In genomic region chr13:101529419-101529818, GRCh38 we compare ENCODE assay signal across 11 cellular contexts.
A peak's percentile ranks its signal among the peaks of the same experiment; 100 is the strongest.
DNase-seq lines count a peak whose midpoint lies in the region; ATAC-seq, FAIRE-seq and TF ChIP-seq lines count a peak whose summit lies in the region.
"Had no signal": no experiment of that assay in that cellular context is flagged by ENCODE, and none has a peak within 500 bp of the region (broad histone marks: within the 10 kb centered on the region; RNA-seq: fewer than 3 reads in every experiment).

No MANE protein-coding gene starts in this region.

- peak overlapping the region; percentile 39 for H2AFZ ChIP-seq in endothelial cell of umbilical vein (ENCODE audit: low read depth, low read length)

- peaks cover 2% of the 10 kb centered on the region for H3K4me1 Mint-ChIP-seq in activated naive CD4-positive, alpha-beta T cell treated with anti-CD3 and anti-CD28 coated beads for 36 hours (ENCODE audit: low read depth)
- no peaks in the 10 kb centered on the region for H3K4me1 Mint-ChIP-seq in stimulated activated naive CD8-positive, alpha-beta T cell treated with anti-CD3 and anti-CD28 coated beads, Interleukin-15, amount 100 ng/mL, for 72 hours
- H3K4me1 Mint-ChIP-seq in endodermal cell = peaks cover 7% of the 10 kb centered on the region
- H3K4me1 Mint-ChIP-seq in CD14-positive monocyte = no peaks in the 10 kb centered on the region

- TF ChIP-seq CTCF in endothelial cell of umbilical vein (IDR thresholded peaks at IDR 0.05; ENCODE audit: extremely low read depth in 1 of 2, insufficient read depth in 1 of 2, low read depth in 1 of 2, low read length in 2 of 2) (no peak), endodermal cell (conservative IDR thresholded peaks at IDR 0.05) (no peak), CD14-positive monocyte (IDR thresholded peaks at IDR 0.05) (no peak)

- H3K27ac ChIP-seq in endothelial cell of umbilical vein (ENCODE audit: insufficient read depth, low read depth, low read length) = no peak overlapping the region
- H3K27ac ChIP-seq in endodermal cell (ENCODE audit: low read depth, low read length) = no peak overlapping the region
- H3K27ac ChIP-seq: heart right ventricle, RWPE1 had no signal

- H3K9me1 ChIP-seq in endothelial cell of umbilical vein (replicated peaks; ENCODE audit: control insufficient read depth, extremely low read depth, insufficient read depth, low read length) = no peaks in the 10 kb centered on the region

- peak; percentile 42 for DNase-seq in activated naive CD4-positive, alpha-beta T cell treated with anti-CD3 and anti-CD28 coated beads for 36 hours
- no peak for DNase-seq in activated naive CD4-positive, alpha-beta T cell treated with anti-CD3 and anti-CD28 coated beads, Interleukin-2, amount 50 U/mL, for 16 hours
- DNase-seq in HK-2 (ENCODE audit: unreplicated experiment) (peak; percentile 5), endothelial cell of umbilical vein (ENCODE audit: low read depth, low spot score) (no peak), endodermal cell (no peak), CD14-positive monocyte (ENCODE audit: low spot score) (no peak), NCI-H1105 (lab: John Stamatoyannopoulos, UW) (no peak)
- DNase-seq in stimulated activated naive CD8-positive, alpha-beta T cell treated with anti-CD3 and anti-CD28 coated beads, Interleukin-15, amount 100 ng/mL, for 72 hours = peak in 1 of 2 donors; percentile 14
- DNase-seq: heart right ventricle had no signal

- FAIRE-seq in endothelial cell of umbilical vein (lab: Jason Lieb, UNC) = no peak

- H3K4me3 ChIP-seq in endothelial cell of umbilical vein (replicated peaks in 1 of 3; ENCODE audit: insufficient read depth in 1 of 3, low read depth in 1 of 3, low read length in 3 of 3) = no peak overlapping the region
- H3K4me3 ChIP-seq in endodermal cell (ENCODE audit: low read length) = no peak overlapping the region
- H3K4me3 ChIP-seq: heart right ventricle had no signal

- peaks cover 10% of the 10 kb centered on the region for H3K27me3 Mint-ChIP-seq in activated naive CD4-positive, alpha-beta T cell treated with anti-CD3 and anti-CD28 coated beads for 36 hours (ENCODE audit: low read depth)
- H3K27me3 Mint-ChIP-seq in stimulated activated naive CD8-positive, alpha-beta T cell treated with anti-CD3 and anti-CD28 coated beads, Interleukin-15, amount 100 ng/mL, for 72 hours = peaks cover 16% of the 10 kb centered on the region
- no peaks in the 10 kb centered on the region for H3K27me3 Mint-ChIP-seq in endodermal cell (ENCODE audit: insufficient read depth)
- H3K27me3 Mint-ChIP-seq in CD14-positive monocyte (ENCODE audit: low read depth in 3 of 3) = peaks cover 0 to 2% (median 0%) of the 10 kb centered on the region in 3 donors

- H3K4me1 ChIP-seq in endothelial cell of umbilical vein (ENCODE audit: control insufficient read depth, extremely low read depth, insufficient read depth, low read length) (peaks cover 20% of the 10 kb centered on the region), endodermal cell (ENCODE audit: control insufficient read depth, insufficient read depth, low read length) (peaks cover 3% of the 10 kb centered on the region)
- H3K4me1 ChIP-seq: heart right ventricle had no signal

- BruUV-seq in endothelial cell of umbilical vein (replicated peaks; lab: Mats Ljungman, UMichigan) = no TSS peak

- ATAC-seq in stimulated activated naive CD8-positive, alpha-beta T cell treated with anti-CD3 and anti-CD28 coated beads, Interleukin-15, amount 100 ng/mL, for 72 hours = peak; percentile 49

- 61% methylated on average over 4 of the region's 4 CpGs for WGBS in endodermal cell (ENCODE audit: insufficient coverage in 1 of 2, insufficient read length in 1 of 2), 2 experiments

- H3K4me2 ChIP-seq in endothelial cell of umbilical vein (ENCODE audit: insufficient read depth, low read length) = no peak overlapping the region

- H3K36me3 ChIP-seq in endothelial cell of umbilical vein (ENCODE audit: control insufficient read depth in 2 of 2, extremely low read depth in 1 of 2, insufficient read depth in 2 of 2, low read length in 2 of 2) = no peaks in the 10 kb centered on the region
- H3K36me3 ChIP-seq in endodermal cell (ENCODE audit: control insufficient read depth, insufficient read depth, low read length) = no peaks in the 10 kb centered on the region
- H3K36me3 ChIP-seq: heart right ventricle had no signal

- dilution Hi-C loops in endothelial cell of umbilical vein (cut with MboI; ENCODE audit: extremely low pct_ligation_motif_present, low sequenced_read_pairs) = no loop called here

- POLR2A ChIA-PET in endothelial cell of umbilical vein (lab: Charles Lee) = no interaction called here

- no peaks in the 10 kb centered on the region for H3K79me2 ChIP-seq in endothelial cell of umbilical vein (ENCODE audit: control insufficient read depth, insufficient read depth, low read length)

- intact Hi-C loops in activated naive CD4-positive, alpha-beta T cell treated with anti-CD3 and anti-CD28 coated beads for 36 hours (cut with micrococcal nuclease) = no loop called here
- intact Hi-C loops in endothelial cell of umbilical vein (cut with micrococcal nuclease) = no loop called here
- intact Hi-C loops in CD14-positive monocyte (cut with micrococcal nuclease) = no loop called here

- H3K27me3 ChIP-seq in endothelial cell of umbilical vein (ENCODE audit: control insufficient read depth in 2 of 2, insufficient read depth in 2 of 2, low read length in 2 of 2) (no peaks in the 10 kb centered on the region), endodermal cell (ENCODE audit: control insufficient read depth, insufficient read depth, low read length, poor library complexity, severe bottlenecking) (no peaks in the 10 kb centered on the region)
- H3K27me3 ChIP-seq: heart right ventricle had no signal

- H3K27ac Mint-ChIP-seq in activated naive CD4-positive, alpha-beta T cell treated with anti-CD3 and anti-CD28 coated beads for 36 hours = no peak overlapping the region
- H3K27ac Mint-ChIP-seq in stimulated activated naive CD8-positive, alpha-beta T cell treated with anti-CD3 and anti-CD28 coated beads, Interleukin-15, amount 100 ng/mL, for 72 hours = no peak overlapping the region
- H3K27ac Mint-ChIP-seq in endodermal cell (no peak overlapping the region), CD14-positive monocyte (no peak overlapping the region)
- H3K27ac Mint-ChIP-seq: CD4-positive, alpha-beta memory T cell had no signal

- H3K36me3 Mint-ChIP-seq in activated naive CD4-positive, alpha-beta T cell treated with anti-CD3 and anti-CD28 coated beads for 36 hours (ENCODE audit: low read depth) = no peaks in the 10 kb centered on the region
- H3K36me3 Mint-ChIP-seq in endodermal cell (ENCODE audit: low read depth) (no peaks in the 10 kb centered on the region), CD14-positive monocyte (no peaks in the 10 kb centered on the region)
- H3K36me3 Mint-ChIP-seq: CD4-positive, alpha-beta memory T cell had no signal

- H3K9me3 Mint-ChIP-seq in activated naive CD4-positive, alpha-beta T cell treated with anti-CD3 and anti-CD28 coated beads for 36 hours = no peaks in the 10 kb centered on the region
- H3K9me3 Mint-ChIP-seq in stimulated activated naive CD8-positive, alpha-beta T cell treated with anti-CD3 and anti-CD28 coated beads, Interleukin-15, amount 100 ng/mL, for 72 hours = peaks cover 0 to 4% of the 10 kb centered on the region in 2 donors
- no peaks in the 10 kb centered on the region for H3K9me3 Mint-ChIP-seq in endodermal cell
- peaks cover 0 to 2% (median 0%) of the 10 kb centered on the region in 7 donors for H3K9me3 Mint-ChIP-seq in CD14-positive monocyte

- no peak overlapping the region for H3K9ac ChIP-seq in endothelial cell of umbilical vein (replicated peaks; ENCODE audit: extremely low read depth, insufficient read depth, low read length)
- H3K9ac ChIP-seq in endodermal cell (ENCODE audit: extremely low read depth, low read length, poor library complexity, severe bottlenecking) = no peak overlapping the region

- no peak for TF ChIP-seq POLR2A in endothelial cell of umbilical vein (IDR thresholded peaks at IDR 0.05; ENCODE audit: low read depth, low read length)

- CTCF ChIA-PET in activated naive CD4-positive, alpha-beta T cell treated with anti-CD3 and anti-CD28 coated beads for 36 hours (lab: Charles Lee) = interaction anchor here (0.6 kb wide), 1 partner anchor 1783 kb away, joined by 5 read pairs; no protein-coding TSS in a partner anchor
- CTCF ChIA-PET in endothelial cell of umbilical vein (lab: Charles Lee) = no interaction called here

- H3K4me3 Mint-ChIP-seq in activated naive CD4-positive, alpha-beta T cell treated with anti-CD3 and anti-CD28 coated beads for 36 hours = no peak overlapping the region
- no peak overlapping the region for H3K4me3 Mint-ChIP-seq in stimulated activated naive CD8-positive, alpha-beta T cell treated with anti-CD3 and anti-CD28 coated beads, Interleukin-15, amount 100 ng/mL, for 72 hours
- H3K4me3 Mint-ChIP-seq in endodermal cell (no peak overlapping the region), CD14-positive monocyte (no peak overlapping the region)
- H3K4me3 Mint-ChIP-seq: CD4-positive, alpha-beta memory T cell had no signal

- no peaks in the 10 kb centered on the region for H3K9me3 ChIP-seq in endothelial cell of umbilical vein (replicated peaks; ENCODE audit: control insufficient read depth, insufficient read depth, low read length)
- H3K9me3 ChIP-seq in endodermal cell (ENCODE audit: control insufficient read depth, low read length) = no peaks in the 10 kb centered on the region
- H3K9me3 ChIP-seq: heart right ventricle had no signal

- no peaks in the 10 kb centered on the region for H4K20me1 ChIP-seq in endothelial cell of umbilical vein (replicated peaks; ENCODE audit: control insufficient read depth, extremely low read depth, insufficient read depth, low read length)

TF ChIP-seq in endothelial cell of umbilical vein, 7 proteins besides CTCF, POLR2A, EP300 and RAD21:
- no peak for TF ChIP-seq GATA2 (IDR thresholded peaks at IDR 0.05; ENCODE audit: insufficient read depth, insufficient read length, low read depth, low read length)
- no peak for TF ChIP-seq MYC (IDR thresholded peaks at IDR 0.05; ENCODE audit: low read depth, low read length)
- TF ChIP-seq FOS (IDR thresholded peaks at IDR 0.05; ENCODE audit: borderline replicate concordance, insufficient read depth, low read length) = no peak

Comparison
In these comparisons a context has a peak if more than half of its experiments do, and no peak if none do; other contexts are left out.
1. DNase-seq: peak in activated naive CD4-positive, alpha-beta T cell treated with anti-CD3 and anti-CD28 coated beads for 36 hours (single experiment) and HK-2 (single experiment); none in activated naive CD4-positive, alpha-beta T cell treated with anti-CD3 and anti-CD28 coated beads, Interleukin-2, amount 50 U/mL, for 16 hours (single experiment), endothelial cell of umbilical vein (single experiment), endodermal cell (single experiment), CD14-positive monocyte (single experiment) and NCI-H1105 (single experiment).